ENCODE assay signal across 20 cellular contexts in genomic region chr4:175470141-175470540, GRCh38.
DNase-seq lines count a peak whose midpoint lies in the region; ATAC-seq and TF ChIP-seq lines count a peak whose summit lies in the region.
"Had no signal": no experiment of that assay in that cellular context is flagged by ENCODE, and none has a peak within 500 bp of the region (broad histone marks: within the 10 kb centered on the region; RNA-seq: fewer than 3 reads in every experiment).

No MANE protein-coding gene starts in this region.

- DNase-seq in Caki2 (ENCODE audit: low read depth) (peak; percentile 55), astrocyte of the cerebellum (ENCODE audit: low read depth) (peak; percentile 5), osteoblast (ENCODE audit: insufficient read length, low spot score, missing footprints) (peak; percentile 65), NCI-H1417 treated with DMSO at 0.1 percent for 48 hours (lab: John Stamatoyannopoulos, UW) (no peak), left cardiac atrium (no peak)
- no peak for DNase-seq in activated CD8-positive, alpha-beta memory T cell treated with anti-CD3 and anti-CD28 coated beads for 24 hours
- DNase-seq: activated CD4-positive, alpha-beta T cell treated with anti-CD3 and anti-CD28 coated beads, Interleukin-2, amount 50 U/mL, for 48 hours; activated naive CD4-positive, alpha-beta T cell treated with anti-CD3 and anti-CD28 coated beads, Interleukin-2, amount 50 U/mL, for 16 hours; activated T-cell treated with anti-CD3 and anti-CD28 coated beads, Interleukin-2, amount 50 U/mL, for 48 hours; BE2C; GF-D8; naive B cell; NCI-H1436; NCI-H748 treated with DMSO at 0.1 percent for 48 hours; stimulated activated CD4-positive, alpha-beta T cell treated with anti-CD3 and anti-CD28 coated beads, Interleukin-4, amount 100 ng/mL, for 1 hour had no signal

- H3K9ac ChIP-seq in HUES6 (ENCODE audit: low read length): no peak overlapping the region

- no peak overlapping the region for H2AFZ ChIP-seq in osteoblast (ENCODE audit: low read length)

- H3K4me3 ChIP-seq in HUES6 (ENCODE audit: low read depth, low read length) (no peak overlapping the region), astrocyte of the cerebellum (ENCODE audit: low read depth, low read length) (no peak overlapping the region), osteoblast (ENCODE audit: insufficient read depth, low read length) (no peak overlapping the region)
- H3K4me3 ChIP-seq: lung, skin epidermis had no signal

- no peaks in the 10 kb centered on the region for H3K79me2 ChIP-seq in osteoblast (ENCODE audit: insufficient read depth, low read length)

- no peak for TF ChIP-seq CTCF in astrocyte of the cerebellum (IDR thresholded peaks at IDR 0.05; ENCODE audit: low read depth, low read length, missing control alignments)
- TF ChIP-seq CTCF in osteoblast (IDR thresholded peaks at IDR 0.05; ENCODE audit: extremely low read depth, low read depth, low read length): no peak

- intact Hi-C loops in left cardiac atrium (cut with DNase I): no loop called here

- H3K4me1 ChIP-seq in HUES6 (ENCODE audit: control insufficient read depth, insufficient read depth, low read length) (peaks cover 6% of the 10 kb centered on the region; the same call in 1 of the 2 replicates), osteoblast (ENCODE audit: insufficient read depth, low read length) (peaks cover 7% of the 10 kb centered on the region)
- H3K4me1 ChIP-seq: BE2C had no signal

- H3K27me3 ChIP-seq in HUES6 (ENCODE audit: control insufficient read depth, insufficient read depth, low read length): no peaks in the 10 kb centered on the region; the same call in 1 of the 2 replicates
- no peaks in the 10 kb centered on the region for H3K27me3 ChIP-seq in osteoblast (ENCODE audit: insufficient read depth, low read length)
- H3K27me3 ChIP-seq: BE2C had no signal

- H4K20me1 ChIP-seq in osteoblast (ENCODE audit: insufficient read depth, low read length): no peaks in the 10 kb centered on the region

- ATAC-seq in left cardiac atrium (no peak), HG03378 (IDR thresholded peaks at IDR 0.05; ENCODE audit: unreplicated experiment) (no peak)
- ATAC-seq: esophagus mucosa had no signal

- H3K9me3 ChIP-seq in HUES6 (ENCODE audit: control insufficient read depth, insufficient read depth, low read depth, low read length): peaks cover 10% of the 10 kb centered on the region
- H3K9me3 ChIP-seq in osteoblast (ENCODE audit: low read depth, low read length): no peaks in the 10 kb centered on the region
- H3K9me3 ChIP-seq: BE2C had no signal

- H3K27ac ChIP-seq in HUES6 (ENCODE audit: low read depth, low read length): peak overlapping the region; percentile 24; the same call in 1 of the 2 replicates
- H3K27ac ChIP-seq in osteoblast (ENCODE audit: low read depth, low read length): no peak overlapping the region
- H3K27ac ChIP-seq: skin epidermis had no signal

- H3K4me2 ChIP-seq in osteoblast (ENCODE audit: insufficient read depth, low read length): no peak overlapping the region

- in situ Hi-C loops in Caki2 (cut with HindIII; ENCODE audit: low pct_unique_long_range_greater_than_20kb, low sequenced_read_pairs): no loop called here
- in situ Hi-C loops in astrocyte of the cerebellum (cut with HindIII; ENCODE audit: low sequenced_read_pairs): no loop called here

- H3K36me3 ChIP-seq in HUES6 (ENCODE audit: control insufficient read depth, insufficient read depth, low read length): peaks cover 2% of the 10 kb centered on the region; the same call in 1 of the 2 replicates
- no peaks in the 10 kb centered on the region for H3K36me3 ChIP-seq in osteoblast (ENCODE audit: insufficient read depth, low read length)
- H3K36me3 ChIP-seq: BE2C had no signal

Comparison
In these comparisons a context has a peak if more than half of its experiments do, and no peak if none do; other contexts are left out.
1. DNase-seq: peak in Caki2 (single experiment), astrocyte of the cerebellum (single experiment) and osteoblast (single experiment); none in NCI-H1417 treated with DMSO at 0.1 percent for 48 hours (single experiment), left cardiac atrium (single experiment) and activated CD8-positive, alpha-beta memory T cell treated with anti-CD3 and anti-CD28 coated beads for 24 hours (single experiment).